1 cellular context compared by ENCODE assay signal in the genomic region with DNA sequence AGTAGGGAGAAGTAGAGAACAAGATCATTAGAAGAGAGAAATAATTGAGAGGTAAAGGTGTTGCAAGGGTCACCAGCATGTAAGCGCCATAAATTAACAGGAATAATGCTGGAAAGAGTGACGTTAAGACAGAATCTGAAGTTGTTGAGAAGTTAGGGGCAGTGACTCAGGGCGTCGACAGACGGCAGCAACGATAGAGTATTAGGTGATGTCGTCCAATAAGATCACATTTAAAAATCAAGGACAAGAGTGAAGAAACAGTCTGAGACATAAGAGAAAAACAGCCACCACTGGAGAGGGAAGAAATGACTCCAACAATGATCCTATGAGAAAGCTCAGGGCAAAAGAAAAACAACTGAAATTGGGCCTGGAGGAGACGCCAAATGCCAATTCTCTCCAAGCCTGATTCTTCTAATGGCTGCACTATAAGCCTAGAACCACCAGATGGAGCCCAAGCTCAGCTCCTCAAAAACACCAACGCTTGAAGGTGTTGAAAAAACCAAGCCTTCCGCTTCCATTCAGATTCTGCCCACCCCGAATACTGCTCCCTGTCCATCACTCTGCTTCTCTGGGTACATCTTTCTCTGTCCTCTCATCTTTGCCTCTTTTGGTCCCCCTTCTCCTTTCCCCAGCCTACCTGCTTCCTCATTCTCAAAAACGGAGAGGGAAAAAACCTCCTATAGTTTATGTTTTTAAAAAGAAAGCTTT.
TF ChIP-seq lines count a peak whose summit lies in the region.

No MANE protein-coding gene starts in this region.

TF ChIP-seq in GM23338, 12 proteins besides CTCF, POLR2A, EP300 and RAD21 (continued from another document):
- TF ChIP-seq, protein P1, sequence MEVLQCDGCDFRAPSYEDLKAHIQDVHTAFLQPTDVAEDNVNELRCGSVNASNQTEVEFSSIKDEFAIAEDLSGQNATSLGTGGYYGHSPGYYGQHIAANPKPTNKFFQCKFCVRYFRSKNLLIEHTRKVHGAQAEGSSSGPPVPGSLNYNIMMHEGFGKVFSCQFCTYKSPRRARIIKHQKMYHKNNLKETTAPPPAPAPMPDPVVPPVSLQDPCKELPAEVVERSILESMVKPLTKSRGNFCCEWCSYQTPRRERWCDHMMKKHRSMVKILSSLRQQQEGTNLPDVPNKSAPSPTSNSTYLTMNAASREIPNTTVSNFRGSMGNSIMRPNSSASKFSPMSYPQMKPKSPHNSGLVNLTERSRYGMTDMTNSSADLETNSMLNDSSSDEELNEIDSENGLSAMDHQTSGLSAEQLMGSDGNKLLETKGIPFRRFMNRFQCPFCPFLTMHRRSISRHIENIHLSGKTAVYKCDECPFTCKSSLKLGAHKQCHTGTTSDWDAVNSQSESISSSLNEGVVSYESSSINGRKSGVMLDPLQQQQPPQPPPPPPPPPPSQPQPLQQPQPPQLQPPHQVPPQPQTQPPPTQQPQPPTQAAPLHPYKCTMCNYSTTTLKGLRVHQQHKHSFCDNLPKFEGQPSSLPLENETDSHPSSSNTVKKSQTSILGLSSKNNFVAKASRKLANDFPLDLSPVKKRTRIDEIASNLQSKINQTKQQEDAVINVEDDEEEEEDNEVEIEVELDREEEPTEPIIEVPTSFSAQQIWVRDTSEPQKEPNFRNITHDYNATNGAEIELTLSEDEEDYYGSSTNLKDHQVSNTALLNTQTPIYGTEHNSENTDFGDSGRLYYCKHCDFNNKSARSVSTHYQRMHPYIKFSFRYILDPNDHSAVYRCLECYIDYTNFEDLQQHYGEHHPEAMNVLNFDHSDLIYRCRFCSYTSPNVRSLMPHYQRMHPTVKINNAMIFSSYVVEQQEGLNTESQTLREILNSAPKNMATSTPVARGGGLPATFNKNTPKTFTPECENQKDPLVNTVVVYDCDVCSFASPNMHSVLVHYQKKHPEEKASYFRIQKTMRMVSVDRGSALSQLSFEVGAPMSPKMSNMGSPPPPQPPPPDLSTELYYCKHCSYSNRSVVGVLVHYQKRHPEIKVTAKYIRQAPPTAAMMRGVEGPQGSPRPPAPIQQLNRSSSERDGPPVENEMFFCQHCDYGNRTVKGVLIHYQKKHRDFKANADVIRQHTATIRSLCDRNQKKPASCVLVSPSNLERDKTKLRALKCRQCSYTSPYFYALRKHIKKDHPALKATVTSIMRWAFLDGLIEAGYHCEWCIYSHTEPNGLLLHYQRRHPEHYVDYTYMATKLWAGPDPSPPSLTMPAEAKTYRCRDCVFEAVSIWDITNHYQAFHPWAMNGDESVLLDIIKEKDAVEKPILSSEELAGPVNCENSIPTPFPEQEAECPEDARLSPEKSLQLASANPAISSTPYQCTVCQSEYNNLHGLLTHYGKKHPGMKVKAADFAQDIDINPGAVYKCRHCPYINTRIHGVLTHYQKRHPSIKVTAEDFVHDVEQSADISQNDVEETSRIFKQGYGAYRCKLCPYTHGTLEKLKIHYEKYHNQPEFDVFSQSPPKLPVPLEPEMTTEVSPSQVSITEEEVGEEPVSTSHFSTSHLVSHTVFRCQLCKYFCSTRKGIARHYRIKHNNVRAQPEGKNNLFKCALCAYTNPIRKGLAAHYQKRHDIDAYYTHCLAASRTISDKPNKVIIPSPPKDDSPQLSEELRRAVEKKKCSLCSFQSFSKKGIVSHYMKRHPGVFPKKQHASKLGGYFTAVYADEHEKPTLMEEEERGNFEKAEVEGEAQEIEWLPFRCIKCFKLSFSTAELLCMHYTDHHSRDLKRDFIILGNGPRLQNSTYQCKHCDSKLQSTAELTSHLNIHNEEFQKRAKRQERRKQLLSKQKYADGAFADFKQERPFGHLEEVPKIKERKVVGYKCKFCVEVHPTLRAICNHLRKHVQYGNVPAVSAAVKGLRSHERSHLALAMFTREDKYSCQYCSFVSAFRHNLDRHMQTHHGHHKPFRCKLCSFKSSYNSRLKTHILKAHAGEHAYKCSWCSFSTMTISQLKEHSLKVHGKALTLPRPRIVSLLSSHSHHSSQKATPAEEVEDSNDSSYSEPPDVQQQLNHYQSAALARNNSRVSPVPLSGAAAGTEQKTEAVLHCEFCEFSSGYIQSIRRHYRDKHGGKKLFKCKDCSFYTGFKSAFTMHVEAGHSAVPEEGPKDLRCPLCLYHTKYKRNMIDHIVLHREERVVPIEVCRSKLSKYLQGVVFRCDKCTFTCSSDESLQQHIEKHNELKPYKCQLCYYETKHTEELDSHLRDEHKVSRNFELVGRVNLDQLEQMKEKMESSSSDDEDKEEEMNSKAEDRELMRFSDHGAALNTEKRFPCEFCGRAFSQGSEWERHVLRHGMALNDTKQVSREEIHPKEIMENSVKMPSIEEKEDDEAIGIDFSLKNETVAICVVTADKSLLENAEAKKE (CRISPR knock-in tag; IDR thresholded peaks at IDR 0.05) = no peak
- TF ChIP-seq CREB1 (CRISPR knock-in tag; IDR thresholded peaks at IDR 0.05; ENCODE audit: low read depth) (no peak), EZH2 (IDR thresholded peaks at IDR 0.05; ENCODE audit: low read depth, unreplicated experiment) (no peak), JUNB (IDR thresholded peaks at IDR 0.05; ENCODE audit: unreplicated experiment) (no peak), EZH2phosphoT487 (IDR thresholded peaks at IDR 0.05; ENCODE audit: unreplicated experiment) (no peak)
